In genomic region chr5:56481998-56482698, GRCh38 we compare ENCODE assay signal across 8 cellular contexts.
DNase-seq lines count a peak whose midpoint lies in the region; ATAC-seq and TF ChIP-seq lines count a peak whose summit lies in the region.

No MANE protein-coding gene starts in this region.

- H3K4me1 Mint-ChIP-seq in CD8-positive, alpha-beta memory T cell = peaks cover 21 to 39% (median 35%) of the 10 kb centered on the region in 3 donors
- H3K4me1 Mint-ChIP-seq in effector memory CD8-positive, alpha-beta T cell (ENCODE audit: low read depth in 2 of 2) = peaks cover 7 to 16% of the 10 kb centered on the region in 2 donors
- peaks cover 23% of the 10 kb centered on the region for H3K4me1 Mint-ChIP-seq in osteocyte (ENCODE audit: unreplicated experiment)

- no peak for ATAC-seq in effector memory CD8-positive, alpha-beta T cell (replicated peaks)

- no peak for DNase-seq in CD8-positive, alpha-beta memory T cell
- DNase-seq in OCI-LY7 (ENCODE audit: low spot score) (peak; percentile 43), osteocyte (ENCODE audit: extremely low spot score, unreplicated experiment) (no peak), T-helper 9 cell (no peak), AG08396 (ENCODE audit: low spot score) (no peak), OCI-M2 (lab: John Stamatoyannopoulos, UW; ENCODE audit: unreplicated experiment) (no peak), UCSD-AML1 (lab: John Stamatoyannopoulos, UW; ENCODE audit: unreplicated experiment) (no peak)
- DNase-seq in effector memory CD8-positive, alpha-beta T cell = no peak

- H3K4me2 ChIP-seq in OCI-LY7 (ENCODE audit: low read length) = peak overlapping the region; percentile 87

- peak overlapping the region; percentile 91 for H2AFZ ChIP-seq in OCI-LY7 (ENCODE audit: low read length)

- intact Hi-C loops in OCI-LY7 (cut with micrococcal nuclease; ENCODE audit: unreplicated experiment) = loop anchor here (1.0 to 5.0 kb wide), 4 partner anchors 65 to 333 kb away; partner anchors contain the start of gene MAP3K1

- no peaks in the 10 kb centered on the region for H3K79me2 ChIP-seq in OCI-LY7 (ENCODE audit: insufficient read depth, low read depth, low read length)

- H3K4me1 ChIP-seq in CD8-positive, alpha-beta memory T cell (ENCODE audit: insufficient read depth, low read length) = peaks cover 34% of the 10 kb centered on the region
- peaks cover 40% of the 10 kb centered on the region for H3K4me1 ChIP-seq in OCI-LY7 (ENCODE audit: insufficient read depth, low read length, poor library complexity, severe bottlenecking)

- no TSS peak for BruUV-seq in OCI-LY7 (replicated peaks; lab: Mats Ljungman, UMichigan)

- peak overlapping the region; percentile 30 to 93 (median 87) for H3K27ac Mint-ChIP-seq in CD8-positive, alpha-beta memory T cell
- peak overlapping the region; percentile 65 to 96 for H3K27ac Mint-ChIP-seq in effector memory CD8-positive, alpha-beta T cell
- H3K27ac Mint-ChIP-seq in osteocyte (ENCODE audit: unreplicated experiment) = peak overlapping the region; percentile 88

- H3K36me3 ChIP-seq in CD8-positive, alpha-beta memory T cell (ENCODE audit: insufficient read depth, low read length) = no peaks in the 10 kb centered on the region
- no peaks in the 10 kb centered on the region for H3K36me3 ChIP-seq in OCI-LY7 (ENCODE audit: insufficient read depth, low read length)

- peak overlapping the region; percentile 79 to 91 (median 87) for H3K4me3 Mint-ChIP-seq in CD8-positive, alpha-beta memory T cell
- H3K4me3 Mint-ChIP-seq in effector memory CD8-positive, alpha-beta T cell = peak overlapping the region; percentile 65 to 88
- peak overlapping the region; percentile 79 for H3K4me3 Mint-ChIP-seq in osteocyte (ENCODE audit: unreplicated experiment)

- H3K9me3 Mint-ChIP-seq in CD8-positive, alpha-beta memory T cell = peaks cover 0 to 3% (median 0%) of the 10 kb centered on the region in 5 donors
- H3K9me3 Mint-ChIP-seq in effector memory CD8-positive, alpha-beta T cell = peaks cover 0 to 2% of the 10 kb centered on the region in 2 donors
- no peaks in the 10 kb centered on the region for H3K9me3 Mint-ChIP-seq in osteocyte (ENCODE audit: unreplicated experiment)

- H3K27me3 Mint-ChIP-seq in CD8-positive, alpha-beta memory T cell = peaks cover 8 to 45% of the 10 kb centered on the region in 2 donors
- H3K27me3 Mint-ChIP-seq in effector memory CD8-positive, alpha-beta T cell = peaks cover 31 to 36% of the 10 kb centered on the region in 2 donors
- H3K27me3 Mint-ChIP-seq in osteocyte (ENCODE audit: unreplicated experiment) = no peaks in the 10 kb centered on the region

- H3K27ac ChIP-seq in CD8-positive, alpha-beta memory T cell (ENCODE audit: low read depth, low read length) = no peak overlapping the region
- no peak overlapping the region for H3K27ac ChIP-seq in OCI-LY7 (ENCODE audit: low read depth, low read length, poor library complexity, severe bottlenecking)

- no peaks in the 10 kb centered on the region for H4K20me1 ChIP-seq in OCI-LY7 (ENCODE audit: insufficient read depth, low read length)

- H3K4me3 ChIP-seq in CD8-positive, alpha-beta memory T cell (ENCODE audit: low read length) = peak overlapping the region; percentile 73
- peak overlapping the region; percentile 65 for H3K4me3 ChIP-seq in OCI-LY7 (ENCODE audit: low read depth, low read length, poor library complexity, severe bottlenecking)

- no peaks in the 10 kb centered on the region for H3K36me3 Mint-ChIP-seq in CD8-positive, alpha-beta memory T cell
- H3K36me3 Mint-ChIP-seq in effector memory CD8-positive, alpha-beta T cell (ENCODE audit: insufficient read depth) = peaks cover 9% of the 10 kb centered on the region
- no peaks in the 10 kb centered on the region for H3K36me3 Mint-ChIP-seq in osteocyte (ENCODE audit: unreplicated experiment)

- TF ChIP-seq CTCF in OCI-LY7 (conservative IDR thresholded peaks at IDR 0.05; ENCODE audit: low read length) (no peak; the same call in none of the 2 replicates), osteocyte (IDR thresholded peaks at IDR 0.05) (no peak)

- no peaks in the 10 kb centered on the region for H3K9me3 ChIP-seq in CD8-positive, alpha-beta memory T cell (ENCODE audit: low read length)
- no peaks in the 10 kb centered on the region for H3K9me3 ChIP-seq in OCI-LY7 (ENCODE audit: low read length)

- no peaks in the 10 kb centered on the region for H3K9me2 ChIP-seq in OCI-LY7 (ENCODE audit: insufficient read depth, low read length)

- no peaks in the 10 kb centered on the region for H3K27me3 ChIP-seq in CD8-positive, alpha-beta memory T cell (ENCODE audit: insufficient read depth, low read length, poor library complexity, severe bottlenecking)

- POLR2A ChIA-PET in CD8-positive, alpha-beta memory T cell (lab: Charles Lee) = no interaction called here
- POLR2A ChIA-PET in OCI-LY7 (lab: Charles Lee) = interaction anchor here (0.6 to 1.3 kb wide), 2 partner anchors 121 to 188 kb away, joined by 3 to 4 read pairs; no protein-coding TSS in a partner anchor

- CTCF ChIA-PET in CD8-positive, alpha-beta memory T cell (lab: Charles Lee) = interaction anchor here (1.6 kb wide), 1 partner anchor 355 kb away, joined by 4 read pairs; no protein-coding TSS in a partner anchor
- CTCF ChIA-PET in OCI-LY7 (lab: Charles Lee; ENCODE audit: unreplicated experiment) = interaction anchor here (1.2 kb wide), 1 partner anchor 70 kb away, joined by 3 read pairs; no protein-coding TSS in a partner anchor
